In genomic region chr3:134057006-134057832, GRCh38 we compare ENCODE assay signal across 11 cellular contexts. TPM values are rescaled to one million over a fixed set of nuclear protein-coding genes. Genes with fewer than 3 reads are reported as not detected.
DNase-seq lines count a peak whose midpoint lies in the region; ATAC-seq, FAIRE-seq and TF ChIP-seq lines count a peak whose summit lies in the region.
"Had no signal": no experiment of that assay in that cellular context is flagged by ENCODE, and none has a peak within 500 bp of the region (broad histone marks: within the 10 kb centered on the region; RNA-seq: fewer than 3 reads in every experiment).

No MANE protein-coding gene starts in this region.

- H3K4me2 ChIP-seq in H1 (ENCODE audit: insufficient read depth in 1 of 2, low read depth in 2 of 2, low read length in 2 of 2) = no peak overlapping the region; a peak in 1 of 4 replicates

- H2BK15ac ChIP-seq in H1 (ENCODE audit: low read length) = no peak overlapping the region

- H2BK20ac ChIP-seq in H1 (ENCODE audit: low read length) = 0 out of 2 replicates have a peak overlapping the region, but pooled peaks have one; percentile 34

- H2BK12ac ChIP-seq in H1 (ENCODE audit: low read depth, low read length) = no peak overlapping the region

- CTCF ChIA-PET in H1 (lab: Charles Lee; ENCODE audit: partially characterized antibody) = interaction anchor here (0.6 to 1.5 kb wide), 2 partner anchors 126 to 182 kb away, joined by 3 to 4 read pairs; no protein-coding TSS in a partner anchor

- H3K23me2 ChIP-seq in H1 (ENCODE audit: low read depth, low read length) = peaks cover 5% of the 10 kb centered on the region; the same call in 1 of the 2 replicates

- no peak overlapping the region for H2BK5ac ChIP-seq in H1 (ENCODE audit: low read depth, low read length)

- H3K4me3 ChIP-seq in AG10803 (ENCODE audit: low read length) (no peak overlapping the region), H1 (ENCODE audit: extremely low read depth in 1 of 4, insufficient read depth in 2 of 4, low read depth in 3 of 4, low read length in 4 of 4) (no peak overlapping the region), mucosa of descending colon (no peak overlapping the region), HAP-1 (no peak overlapping the region)
- H3K4me3 ChIP-seq: cardiac muscle cell had no signal

- H3K56ac ChIP-seq in H1 (replicated peaks; ENCODE audit: insufficient read length, low read depth, low read length) = no peak overlapping the region

- no peak for FAIRE-seq in H1 (lab: Jason Lieb, UNC)

- H3K79me2 ChIP-seq in H1 (ENCODE audit: control insufficient read depth in 1 of 2, insufficient read depth in 2 of 2, low read length in 2 of 2) = no peaks in the 10 kb centered on the region

- H2AK5ac ChIP-seq in H1 (ENCODE audit: low read depth, low read length) = no peak overlapping the region

- H3K9ac ChIP-seq in H1 (replicated peaks in 1 of 4; ENCODE audit: extremely low read depth in 1 of 4, low read depth in 3 of 4, low read length in 3 of 4) = no peak overlapping the region; a peak in 1 of 7 replicates

- in situ Hi-C loops in HAP-1 (cut with MboI; ENCODE audit: low sequenced_read_pairs) = no loop called here

- H3K79me1 ChIP-seq in H1 (ENCODE audit: low read depth, low read length) = no peaks in the 10 kb centered on the region

- TF ChIP-seq RAD21 in H1 (IDR thresholded peaks at IDR 0.05 in 1 of 2, conservative IDR thresholded peaks at IDR 0.05 in 1 of 2; ENCODE audit: low read depth in 2 of 2, low read length in 2 of 2) = no peak

- H2BK120ac ChIP-seq in H1 (replicated peaks; ENCODE audit: low read depth, low read length) = no peak overlapping the region

- H3K4ac ChIP-seq in H1 (replicated peaks; ENCODE audit: insufficient read length, low read depth, low read length) = no peak overlapping the region

- no peak overlapping the region for H4K91ac ChIP-seq in H1 (replicated peaks; ENCODE audit: insufficient read length, low read length)

- H3K27me3 ChIP-seq in H1 (replicated peaks in 1 of 4; ENCODE audit: control insufficient read depth in 3 of 4, extremely low read depth in 1 of 4, insufficient read depth in 3 of 4, low read length in 3 of 4) (no peaks in the 10 kb centered on the region), HAP-1 (ENCODE audit: low read depth) (no peaks in the 10 kb centered on the region)
- H3K27me3 ChIP-seq: cardiac muscle cell had no signal

- DNase-seq in AG10803 (ENCODE audit: low read depth) = peak; percentile 52
- peak; percentile 7 for DNase-seq in HPDE6-E6E7 (ENCODE audit: extremely low spot score)
- no peak for DNase-seq in H1 (ENCODE audit: low read depth in 1 of 2, low spot score in 2 of 2)
- no peak for DNase-seq in mucosa of descending colon
- no peak for DNase-seq in substantia nigra (lab: John Stamatoyannopoulos, UW)
- DNase-seq in HAP-1 (ENCODE audit: low spot score in 2 of 2) = no peak
- DNase-seq in T1000 (lab: John Stamatoyannopoulos, UW) = no peak
- DNase-seq: midbrain, WERI-Rb-1 had no signal

- no peak overlapping the region for H3K23ac ChIP-seq in H1 (ENCODE audit: insufficient read length)

- TF ChIP-seq EP300 in H1 (IDR thresholded peaks at IDR 0.05; ENCODE audit: borderline replicate concordance in 1 of 2, low read depth in 2 of 2, low read length in 2 of 2) = no peak

- intact Hi-C loops in mucosa of descending colon (cut with DNase I, micrococcal nuclease) = no loop called here

- no peak for TF ChIP-seq POLR2A in H1 (IDR thresholded peaks at IDR 0.05; ENCODE audit: control extremely low read depth in 1 of 2, low read depth in 2 of 2, low read length in 2 of 2)

- TF ChIP-seq CTCF in AG10803 (conservative IDR thresholded peaks at IDR 0.05; ENCODE audit: low read length) (no peak), H1 (IDR thresholded peaks at IDR 0.05; ENCODE audit: control extremely low read depth in 1 of 3, insufficient read depth in 1 of 3, low read depth in 1 of 3, low read length in 3 of 3) (no peak), mucosa of descending colon (IDR thresholded peaks at IDR 0.05) (no peak)

- no peaks in the 10 kb centered on the region for H3K36me3 ChIP-seq in H1 (ENCODE audit: control insufficient read depth in 2 of 4, insufficient read depth in 4 of 4, low read length in 3 of 4)
- H3K36me3 ChIP-seq in mucosa of descending colon (ENCODE audit: low read depth) = no peaks in the 10 kb centered on the region
- no peaks in the 10 kb centered on the region for H3K36me3 ChIP-seq in HAP-1 (replicated peaks)
- H3K36me3 ChIP-seq: cardiac muscle cell, WERI-Rb-1 had no signal

- H3K14ac ChIP-seq in H1 (ENCODE audit: insufficient read length) = no peak overlapping the region

- H4K20me1 ChIP-seq in H1 (replicated peaks in 1 of 2; ENCODE audit: control insufficient read depth in 1 of 2, insufficient read depth in 2 of 2, low read length in 2 of 2) = no peaks in the 10 kb centered on the region

- H3K18ac ChIP-seq in H1 (ENCODE audit: extremely low read depth, low read length) = no peak overlapping the region; the same call in 1 of the 2 replicates

- 0 out of 2 replicates have a peak overlapping the region, but pooled peaks have one; percentile 65 for H2AFZ ChIP-seq in H1 (ENCODE audit: low read length)

- H3K27ac ChIP-seq in H1 (ENCODE audit: low read depth, low read length) = no peak overlapping the region
- no peak overlapping the region for H3K27ac ChIP-seq in substantia nigra (ENCODE audit: low read depth, low read length, poor library complexity, severe bottlenecking)
- H3K27ac ChIP-seq: cardiac muscle cell, WERI-Rb-1 had no signal

- H4K5ac ChIP-seq in H1 (ENCODE audit: insufficient read length, low read depth, low read length) = no peak overlapping the region

- peak; percentile 4 for ATAC-seq in mucosa of descending colon
- ATAC-seq in HG02588 (IDR thresholded peaks at IDR 0.05; ENCODE audit: unreplicated experiment) = no peak

- WGBS in H1 (ENCODE audit: extremely low coverage in 1 of 2, insufficient coverage in 1 of 2, insufficient read length in 1 of 2, insufficient replicate concordance in 2 of 2, low coverage in 1 of 2, low lambda C conversion rate in 2 of 2, missing lambda C conversion rate in 1 of 2), 2 experiments = 84% methylated on average over 4 of the region's 4 CpGs; no CpG with 5 or more reads in 1 of the 2 experiments

- no peak overlapping the region for H4K8ac ChIP-seq in H1 (ENCODE audit: extremely low read depth, insufficient read depth, low read length)

- POLR2A ChIA-PET in H1 (lab: Charles Lee; ENCODE audit: partially characterized antibody) = no interaction called here

- H3K9me3 ChIP-seq in H1 (ENCODE audit: insufficient read depth in 2 of 2, low read depth in 1 of 2, low read length in 1 of 2) (no peaks in the 10 kb centered on the region), mucosa of descending colon (no peaks in the 10 kb centered on the region), HAP-1 (no peaks in the 10 kb centered on the region)

- H3K4me1 ChIP-seq in H1 (replicated peaks in 1 of 4; ENCODE audit: control insufficient read depth in 3 of 4, insufficient read depth in 4 of 4, low read length in 3 of 4) (no peaks in the 10 kb centered on the region), mucosa of descending colon (ENCODE audit: low read depth) (peaks cover 15% of the 10 kb centered on the region), HAP-1 (no peaks in the 10 kb centered on the region)

TF ChIP-seq in H1, 55 proteins besides CTCF, POLR2A, EP300 and RAD21:
- TF ChIP-seq MAFK (IDR thresholded peaks at IDR 0.05; ENCODE audit: low read depth, low read length) (no peak), SP1 (IDR thresholded peaks at IDR 0.05; ENCODE audit: low read depth, low read length) (no peak), JUN (IDR thresholded peaks at IDR 0.05; ENCODE audit: low read depth, low read length) (no peak), SIN3A (conservative IDR thresholded peaks at IDR 0.05 in 1 of 2, IDR thresholded peaks at IDR 0.05 in 1 of 2; ENCODE audit: low read depth in 1 of 2, low read length in 2 of 2) (no peak), RNF2 (IDR thresholded peaks at IDR 0.05; ENCODE audit: borderline replicate concordance, low read depth, low read length, missing control alignments, poor library complexity, severe bottlenecking) (no peak), BACH1 (IDR thresholded peaks at IDR 0.05; ENCODE audit: low read length) (no peak), RFX5 (IDR thresholded peaks at IDR 0.05; ENCODE audit: borderline replicate concordance, low read depth, low read length) (no peak), CBX5 (IDR thresholded peaks at IDR 0.05; ENCODE audit: low read depth, low read length) (no peak), BRCA1 (IDR thresholded peaks at IDR 0.05; ENCODE audit: low read depth, low read length) (no peak), KDM1A (IDR thresholded peaks at IDR 0.05; ENCODE audit: borderline replicate concordance, low read length) (no peak), SP2 (IDR thresholded peaks at IDR 0.05; ENCODE audit: low read length) (no peak), CTBP2 (IDR thresholded peaks at IDR 0.05; ENCODE audit: borderline replicate concordance, insufficient read depth, insufficient read length, low read length) (no peak), NRF1 (IDR thresholded peaks at IDR 0.05; ENCODE audit: low read depth, low read length) (no peak), HDAC6 (IDR thresholded peaks at IDR 0.05; ENCODE audit: low read depth, low read length) (no peak), POLR2AphosphoS5 (IDR thresholded peaks at IDR 0.05; ENCODE audit: low read depth, low read length) (no peak), NANOG (IDR thresholded peaks at IDR 0.05; ENCODE audit: insufficient read depth, low read depth, low read length, poor library complexity, severe bottlenecking) (no peak)

RNA-seq across cellular contexts. Expression of gene SLCO2A1, which starts 27.5 kb away (rescaled TPM):
- 1.1 TPM in 2 replicates for total RNA-seq in H1 (2021; fragmentation: NEBNext Ultra II Directional; extraction: Animal tissue kit (Norgen Biotek cat#: 25700))
- polyA plus RNA-seq in H1 (2011; rRNA removed) = 2.3 and 4.1 TPM in 2 replicates
- 1.3 TPM for polyA plus RNA-seq in H1 (2011; cell fraction: cytosol; rRNA removed)
- 5.7 TPM for polyA plus RNA-seq in H1 (2011; cell fraction: nucleus; rRNA removed)
- 0.72 to 2.4 TPM (median 1.6 TPM) in 4 replicates for polyA plus RNA-seq in H1 (2012, experiment 1 of 2)
- 0.87 TPM for polyA plus RNA-seq in H1 (2012, experiment 2 of 2)
- 2.4 TPM for polyA plus RNA-seq in H1 (2013, experiment 1 of 2)
- polyA plus RNA-seq in H1 (2013, experiment 2 of 2) = 2.6 TPM
- polyA minus RNA-seq in H1 (2011; rRNA and poly(A)+ RNA removed) = 2.0 and 2.2 TPM in 2 replicates
- 0.29 TPM for polyA minus RNA-seq in H1 (2011; cell fraction: cytosol; rRNA and poly(A)+ RNA removed)
- polyA minus RNA-seq in H1 (2011; cell fraction: nucleus; rRNA and poly(A)+ RNA removed) = 3.9 TPM
- 10 to 100 TPM; 34.3 to 72.2 (median 67.7) TPM for total RNA-seq in mucosa of descending colon

Comparison
In these comparisons a context has a peak if more than half of its experiments do, and no peak if none do; other contexts are left out.
1. DNase-seq: peak in AG10803 (single experiment) and HPDE6-E6E7 (single experiment); none in H1 (0 of 2), mucosa of descending colon (0 of 3), substantia nigra (0 of 49), HAP-1 (0 of 2) and T1000 (single experiment).
2. RNA of gene SLCO2A1, which starts 27.5 kb away (total RNA-seq): 34.3 to 72.2 TPM in mucosa of descending colon; 1.1 TPM in H1; every median in the first group is over 10 times any median in the second.